Comparison of ENCODE assay signal across 18 cellular contexts in genomic region chr22:42786606-42787356, GRCh38.
"Had no signal": no experiment of that assay in that cellular context is flagged by ENCODE, and none has a peak within 500 bp of the region (broad histone marks: within the 10 kb centered on the region; RNA-seq: fewer than 3 reads in every experiment).

No MANE protein-coding gene starts in this region.

- H3K27ac ChIP-seq: heart right ventricle, left lung, prostate gland, upper lobe of right lung had no signal

- H3K4me3 ChIP-seq: heart right ventricle, left lung, prostate gland, upper lobe of right lung had no signal

- H3K4me1 ChIP-seq: prostate gland had no signal

- ATAC-seq: activated naive CD8-positive, alpha-beta T cell treated with anti-CD3 and anti-CD28 coated beads, Interleukin-2, amount 50 U/mL, for 24 hours; heart right ventricle; left lung; natural killer cell; stimulated activated naive CD8-positive, alpha-beta T cell treated with anti-CD3 and anti-CD28 coated beads, Interleukin-15, Interleukin-2, amounts not matched to agents 100 U/mL and 50 U/mL, for 24 hours; upper lobe of right lung had no signal

- DNase-seq: activated CD4-positive, alpha-beta memory T cell treated with anti-CD3 and anti-CD28 coated beads, Interleukin-2, amount 10 ng/mL, durations not matched to agents 7 days and 5 days; activated CD4-positive, alpha-beta T cell treated with anti-CD3 and anti-CD28 coated beads for 4 hours; activated CD4-positive, CD25-positive, alpha-beta regulatory T cell; activated gamma-delta T cell; activated naive CD4-positive, alpha-beta T cell treated with anti-CD3 and anti-CD28 coated beads, Interleukin-2, amount 50 U/mL, for 16 hours; activated naive CD8-positive, alpha-beta T cell treated with anti-CD3 and anti-CD28 coated beads, Interleukin-2, amount 50 U/mL, for 24 hours; cortex of kidney; heart right ventricle; natural killer cell; stimulated activated CD4-positive, alpha-beta T cell treated with anti-CD3 and anti-CD28 coated beads, Interleukin-4, amount 100 ng/mL, for 24 hours; stimulated activated naive CD8-positive, alpha-beta T cell treated with anti-CD3 and anti-CD28 coated beads, Interleukin-15, Interleukin-2, amounts not matched to agents 100 U/mL and 50 U/mL, for 24 hours; T1000; upper lobe of right lung had no signal

- H3K27ac Mint-ChIP-seq: activated CD4-positive, alpha-beta memory T cell treated with anti-CD3 and anti-CD28 coated beads, Interleukin-2, amount 10 ng/mL, durations not matched to agents 7 days and 5 days; activated naive CD8-positive, alpha-beta T cell treated with anti-CD3 and anti-CD28 coated beads, Interleukin-2, amount 50 U/mL, for 24 hours; activated T-helper 1 cell treated with anti-CD3 and anti-CD28 coated beads, Interleukin-12 subunit alpha, Interleukin-12 subunit beta, Interleukin-2, Interleukin-4 antibody, amounts not matched to agents 30 ng/mL and 10 ng/mL and 1 ng/mL, durations not matched to agents 14 hours and 24 hours and 36 hours; mesothelial cell of epicardium had no signal

- H3K36me3 Mint-ChIP-seq: mesothelial cell of epicardium, natural killer cell had no signal

- FAIRE-seq: endometrium had no signal

- H3K27me3 Mint-ChIP-seq: activated CD4-positive, alpha-beta memory T cell treated with anti-CD3 and anti-CD28 coated beads, Interleukin-2, amount 10 ng/mL, durations not matched to agents 7 days and 5 days; activated naive CD8-positive, alpha-beta T cell treated with anti-CD3 and anti-CD28 coated beads, Interleukin-2, amount 50 U/mL, for 24 hours had no signal

- H3K4me1 Mint-ChIP-seq: activated CD4-positive, alpha-beta memory T cell treated with anti-CD3 and anti-CD28 coated beads, Interleukin-2, amount 10 ng/mL, durations not matched to agents 7 days and 5 days; activated naive CD8-positive, alpha-beta T cell treated with anti-CD3 and anti-CD28 coated beads, Interleukin-2, amount 50 U/mL, for 24 hours; mesothelial cell of epicardium; natural killer cell had no signal

- H3K9me3 ChIP-seq: heart right ventricle, left lung, prostate gland, upper lobe of right lung had no signal

- H3K27me3 ChIP-seq: heart right ventricle, left lung, upper lobe of right lung had no signal

- H3K36me3 ChIP-seq: heart right ventricle, left lung, prostate gland, upper lobe of right lung had no signal

- H3K4me3 Mint-ChIP-seq: activated CD4-positive, alpha-beta memory T cell treated with anti-CD3 and anti-CD28 coated beads, Interleukin-2, amount 10 ng/mL, durations not matched to agents 7 days and 5 days; activated naive CD8-positive, alpha-beta T cell treated with anti-CD3 and anti-CD28 coated beads, Interleukin-2, amount 50 U/mL, for 24 hours; activated T-helper 1 cell treated with anti-CD3 and anti-CD28 coated beads, Interleukin-12 subunit alpha, Interleukin-12 subunit beta, Interleukin-2, Interleukin-4 antibody, amounts not matched to agents 30 ng/mL and 10 ng/mL and 1 ng/mL, durations not matched to agents 14 hours and 24 hours and 36 hours; mesothelial cell of epicardium; natural killer cell had no signal

- H3K9me3 Mint-ChIP-seq: activated CD4-positive, alpha-beta memory T cell treated with anti-CD3 and anti-CD28 coated beads, Interleukin-2, amount 10 ng/mL, durations not matched to agents 7 days and 5 days; activated naive CD8-positive, alpha-beta T cell treated with anti-CD3 and anti-CD28 coated beads, Interleukin-2, amount 50 U/mL, for 24 hours; activated T-helper 1 cell treated with anti-CD3 and anti-CD28 coated beads, Interleukin-12 subunit alpha, Interleukin-12 subunit beta, Interleukin-2, Interleukin-4 antibody, amounts not matched to agents 30 ng/mL and 10 ng/mL and 1 ng/mL, durations not matched to agents 14 hours and 24 hours and 36 hours; mesothelial cell of epicardium; natural killer cell had no signal
